Comparison of ENCODE assay signal across 26 cellular contexts in genomic region chr17:33481652-33482051, GRCh38.
"Had no signal": no experiment of that assay in that cellular context is flagged by ENCODE, and none has a peak within 500 bp of the region (broad histone marks: within the 10 kb centered on the region; RNA-seq: fewer than 3 reads in every experiment).

No MANE protein-coding gene starts in this region.

- H3K4me1 ChIP-seq: stomach, suprapubic skin, testis, thyroid gland, tibial artery, tibial nerve, transverse colon, upper lobe of left lung, upper lobe of right lung, uterus, vagina had no signal

- H3K4me3 ChIP-seq: stomach, suprapubic skin, testis, thoracic aorta, thyroid gland, tibial artery, tibial nerve, transverse colon, upper lobe of left lung, upper lobe of right lung, uterus, vagina had no signal

- H3K27me3 ChIP-seq: suprapubic skin, testis, thyroid gland, tibial nerve, transverse colon, upper lobe of left lung, upper lobe of right lung, uterus, vagina had no signal

- H3K36me3 ChIP-seq: stomach, suprapubic skin, thoracic aorta, thyroid gland, tibial artery, tibial nerve, transverse colon, upper lobe of left lung, upper lobe of right lung, uterus, vagina had no signal

- DNase-seq: stimulated activated CD4-positive, alpha-beta T cell treated with anti-CD3 and anti-CD28 coated beads, Interleukin-2, amount 100 ng/mL, for 48 hours; stimulated activated CD4-positive, alpha-beta T cell treated with anti-CD3 and anti-CD28 coated beads, Interleukin-4, amount 100 ng/mL, for 1 hour; stimulated activated CD4-positive, alpha-beta T cell treated with anti-CD3 and anti-CD28 coated beads, Interleukin-4, amount 100 ng/mL, for 4 hours; stimulated activated CD8-positive, alpha-beta memory T cell treated with anti-CD3 and anti-CD28 coated beads, Interleukin-4, amount 100 ng/mL, for 48 hours; stimulated activated naive B cell treated with anti-CD40 and anti-IgM and Interleukin-4, amounts not matched to agents 10 μg/mL and 1 μg/mL and 100 μg/mL, for 72 hours; stimulated activated naive CD4-positive, alpha-beta T cell; stimulated activated naive CD4-positive, alpha-beta T cell treated with Interleukin-2 at 50 U/mL for 16 hours; stimulated activated naive CD8-positive, alpha-beta T cell treated with anti-CD3 and anti-CD28 coated beads, Interleukin-15, amount 100 ng/mL, for 72 hours; stimulated activated naive CD8-positive, alpha-beta T cell treated with anti-CD3 and anti-CD28 coated beads, Interleukin-15, Interleukin-2, amounts not matched to agents 100 U/mL and 50 U/mL, for 24 hours; stomach; substantia nigra; testis; thyroid gland; tibial artery; transverse colon; trophoblast cell; upper lobe of left lung; upper lobe of right lung; uterus had no signal

- FAIRE-seq: urothelium cell line had no signal

- H3K27ac ChIP-seq: stomach, suprapubic skin, testis, thoracic aorta, thyroid gland, tibial artery, tibial nerve, transverse colon, upper lobe of left lung, upper lobe of right lung, uterus, vagina had no signal

- ATAC-seq: stimulated activated effector memory CD8-positive, alpha-beta T cell treated with anti-CD3 and anti-CD28 coated beads, Interleukin-12 subunit alpha, Interleukin-12 subunit beta, amount 100 ng/mL, for 72 hours; stimulated activated memory B cell treated with anti-CD40 and anti-IgM and Interleukin-4, amounts not matched to agents 10 μg/mL and 1 μg/mL and 100 μg/mL, for 72 hours; stimulated activated naive B cell treated with anti-CD40 and anti-IgM and Interleukin-4, amounts not matched to agents 10 μg/mL and 1 μg/mL and 100 μg/mL, for 72 hours; stimulated activated naive CD8-positive, alpha-beta T cell treated with anti-CD3 and anti-CD28 coated beads, Interleukin-15, amount 100 ng/mL, for 72 hours; stimulated activated naive CD8-positive, alpha-beta T cell treated with anti-CD3 and anti-CD28 coated beads, Interleukin-15, Interleukin-2, amounts not matched to agents 100 U/mL and 50 U/mL, for 24 hours; upper lobe of right lung had no signal

- H3K9me3 ChIP-seq: stomach, suprapubic skin, testis, thoracic aorta, thyroid gland, tibial artery, tibial nerve, transverse colon, upper lobe of left lung, upper lobe of right lung, uterus, vagina had no signal
